ENCODE assay signal across 1 cellular context in the genomic region with DNA sequence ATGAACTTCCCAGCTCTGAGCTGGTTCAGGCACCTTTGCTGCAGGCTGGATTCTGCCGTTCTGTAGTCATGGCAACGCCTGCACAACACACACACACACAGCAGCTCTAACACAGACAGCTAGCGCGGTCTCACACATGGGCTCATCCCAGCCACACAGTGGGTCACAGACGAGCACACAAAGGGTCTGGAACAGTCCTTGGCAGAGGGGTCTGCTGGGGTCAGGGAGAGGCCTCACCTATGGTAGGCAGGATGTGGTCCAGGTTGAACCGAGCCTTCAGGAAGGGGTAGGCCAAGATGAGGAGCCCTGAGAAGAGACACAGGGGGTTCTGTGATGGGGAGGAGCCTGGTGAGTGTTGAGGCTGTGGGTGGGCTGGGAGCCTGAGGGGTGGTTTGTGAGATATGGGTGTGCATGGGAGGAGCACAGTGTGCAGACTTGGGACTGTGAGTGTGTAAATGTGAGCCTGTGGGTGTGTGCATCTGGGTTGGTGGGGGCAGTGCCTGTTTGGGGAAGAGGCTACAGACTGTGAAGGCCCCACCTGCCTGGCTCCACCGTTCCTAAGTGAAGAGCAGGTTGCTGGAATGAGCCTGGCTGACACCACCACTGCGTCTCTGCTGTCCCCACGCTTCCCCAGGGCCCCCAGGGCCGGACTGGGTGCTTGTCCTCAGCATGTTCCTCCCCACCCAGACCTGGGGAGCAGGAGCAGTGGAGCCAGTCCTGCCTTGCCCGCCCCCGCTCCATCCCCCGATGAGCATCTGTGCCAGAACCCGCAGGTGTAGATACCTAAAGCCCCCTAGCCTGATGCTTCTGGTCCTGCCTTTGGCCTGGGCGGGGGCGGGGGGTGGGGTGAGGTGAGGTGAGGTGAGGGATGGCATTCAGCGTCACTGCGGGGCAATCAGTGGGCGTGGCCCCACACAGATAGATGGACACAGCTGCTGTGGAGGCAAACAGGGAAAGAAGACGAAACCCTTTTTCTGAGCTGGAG.
TF ChIP-seq lines count a peak whose summit lies in the region.

No MANE protein-coding gene starts in this region.

TF ChIP-seq in H1, 55 proteins besides CTCF, POLR2A, EP300 and RAD21:
- TF ChIP-seq RNF2 (IDR thresholded peaks at IDR 0.05; ENCODE audit: borderline replicate concordance, low read depth, low read length, missing control alignments, poor library complexity, severe bottlenecking) (no peak), TAF1 (IDR thresholded peaks at IDR 0.05; ENCODE audit: low read depth, low read length) (no peak), TBP (IDR thresholded peaks at IDR 0.05; ENCODE audit: low read depth, low read length) (no peak), JUND (IDR thresholded peaks at IDR 0.05; ENCODE audit: low read length) (no peak), JUN (IDR thresholded peaks at IDR 0.05; ENCODE audit: low read depth, low read length) (no peak), BACH1 (IDR thresholded peaks at IDR 0.05; ENCODE audit: low read length) (no peak), GTF2F1 (IDR thresholded peaks at IDR 0.05; ENCODE audit: borderline replicate concordance, low read depth, low read length) (no peak), KDM1A (IDR thresholded peaks at IDR 0.05; ENCODE audit: borderline replicate concordance, low read length) (no peak), KDM4A (IDR thresholded peaks at IDR 0.05; ENCODE audit: low read depth, low read length, severe bottlenecking) (no peak), EZH2 (IDR thresholded peaks at IDR 0.05; ENCODE audit: low read depth, low read length, severe bottlenecking) (no peak), RXRA (IDR thresholded peaks at IDR 0.05; ENCODE audit: insufficient read depth, low read depth, low read length) (no peak), KDM5A (IDR thresholded peaks at IDR 0.05; ENCODE audit: low read length) (no peak), MAFK (IDR thresholded peaks at IDR 0.05; ENCODE audit: low read depth, low read length) (no peak)
- TF ChIP-seq, protein P1, sequence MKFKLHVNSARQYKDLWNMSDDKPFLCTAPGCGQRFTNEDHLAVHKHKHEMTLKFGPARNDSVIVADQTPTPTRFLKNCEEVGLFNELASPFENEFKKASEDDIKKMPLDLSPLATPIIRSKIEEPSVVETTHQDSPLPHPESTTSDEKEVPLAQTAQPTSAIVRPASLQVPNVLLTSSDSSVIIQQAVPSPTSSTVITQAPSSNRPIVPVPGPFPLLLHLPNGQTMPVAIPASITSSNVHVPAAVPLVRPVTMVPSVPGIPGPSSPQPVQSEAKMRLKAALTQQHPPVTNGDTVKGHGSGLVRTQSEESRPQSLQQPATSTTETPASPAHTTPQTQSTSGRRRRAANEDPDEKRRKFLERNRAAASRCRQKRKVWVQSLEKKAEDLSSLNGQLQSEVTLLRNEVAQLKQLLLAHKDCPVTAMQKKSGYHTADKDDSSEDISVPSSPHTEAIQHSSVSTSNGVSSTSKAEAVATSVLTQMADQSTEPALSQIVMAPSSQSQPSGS (IDR thresholded peaks at IDR 0.05; ENCODE audit: low read length) = no peak
